9 cellular contexts compared by ENCODE assay signal in genomic region chr11:64917663-64917995, GRCh38. TPM values are rescaled to one million over a fixed set of nuclear protein-coding genes. Genes with fewer than 3 reads are reported as not detected.
A peak's percentile ranks its signal among the peaks of the same experiment; 100 is the strongest.
DNase-seq lines count a peak whose midpoint lies in the region; ATAC-seq and TF ChIP-seq lines count a peak whose summit lies in the region.
"Had no signal": no experiment of that assay in that cellular context is flagged by ENCODE, and none has a peak within 500 bp of the region (broad histone marks: within the 10 kb centered on the region; RNA-seq: fewer than 3 reads in every experiment).

No MANE protein-coding gene starts in this region.

- H3K4me1 ChIP-seq in ascending aorta (peaks cover 6 to 19% of the 10 kb centered on the region in 2 donors), liver (ENCODE audit: control insufficient read depth in 4 of 4, insufficient read depth in 4 of 4, low read length in 3 of 4) (peaks cover 11 to 24% (median 17%) of the 10 kb centered on the region in 4 donors), thymus (ENCODE audit: control insufficient read depth, insufficient read depth, low read length) (peaks cover 17% of the 10 kb centered on the region)

- ATAC-seq in GM19452 (IDR thresholded peaks at IDR 0.05; ENCODE audit: unreplicated experiment) (no peak), HG02973 (IDR thresholded peaks at IDR 0.05; ENCODE audit: unreplicated experiment) (no peak)

- DNase-seq in activated CD4-positive, alpha-beta T cell treated with anti-CD3 and anti-CD28 coated beads, Interleukin-2, amount 10 ng/mL, durations not matched to agents 7 days and 5 days, result no peak
- DNase-seq in activated CD4-positive, alpha-beta T cell treated with anti-CD3 and anti-CD28 coated beads for 4 hours, result no peak
- no peak for DNase-seq in ascending aorta (ENCODE audit: low spot score in 2 of 2)
- DNase-seq in NCI-H69 (lab: John Stamatoyannopoulos, UW), result no peak

- no peaks in the 10 kb centered on the region for H3K36me3 Mint-ChIP-seq in activated CD4-positive, alpha-beta T cell treated with anti-CD3 and anti-CD28 coated beads, Interleukin-2, amount 10 ng/mL, durations not matched to agents 7 days and 5 days (ENCODE audit: low read depth)

- POLR2A ChIA-PET in activated CD4-positive, alpha-beta T cell treated with anti-CD3 and anti-CD28 coated beads, Interleukin-2, amount 10 ng/mL, durations not matched to agents 7 days and 5 days (lab: Charles Lee), result no interaction called here

- TF ChIP-seq CTCF in ascending aorta (IDR thresholded peaks at IDR 0.05), result no peak
- no peak for TF ChIP-seq CTCF in liver (IDR thresholded peaks at IDR 0.05; ENCODE audit: low read depth, low read length, missing input control)

- H3K36me3 ChIP-seq in ascending aorta, result peaks cover 17 to 19% of the 10 kb centered on the region in 2 donors
- peaks cover 8 to 16% (median 13%) of the 10 kb centered on the region in 4 donors for H3K36me3 ChIP-seq in liver (ENCODE audit: control insufficient read depth in 4 of 4, insufficient read depth in 3 of 4, low read depth in 1 of 4, low read length in 3 of 4)
- peaks cover 19% of the 10 kb centered on the region for H3K36me3 ChIP-seq in thymus (ENCODE audit: control insufficient read depth, insufficient read depth)

- peak overlapping the region; percentile 97 for H3K27ac Mint-ChIP-seq in activated CD4-positive, alpha-beta T cell treated with anti-CD3 and anti-CD28 coated beads, Interleukin-2, amount 10 ng/mL, durations not matched to agents 7 days and 5 days

- H3K9me3 Mint-ChIP-seq in activated CD4-positive, alpha-beta T cell treated with anti-CD3 and anti-CD28 coated beads, Interleukin-2, amount 10 ng/mL, durations not matched to agents 7 days and 5 days, result no peaks in the 10 kb centered on the region

- peak overlapping the region; percentile 66 to 94 for H3K9ac ChIP-seq in liver (ENCODE audit: low read depth in 1 of 2, low read length in 2 of 2)

- H3K4me3 ChIP-seq in ascending aorta (peak overlapping the region; percentile 57 to 92), liver (ENCODE audit: low read depth in 1 of 3, low read length in 3 of 3) (peak overlapping the region; percentile 21 to 64 (median 52)), thymus (ENCODE audit: low read length) (peak overlapping the region; percentile 78)

- whole genome bisulfite sequencing in liver, result 7% methylated on average over 6 of the region's 6 CpGs
- 36% methylated on average over 6 of the region's 6 CpGs for WGBS in thymus

- TF ChIP-seq RAD21 in liver (IDR thresholded peaks at IDR 0.05), result no peak

- peaks cover 25% of the 10 kb centered on the region for H3K4me1 Mint-ChIP-seq in activated CD4-positive, alpha-beta T cell treated with anti-CD3 and anti-CD28 coated beads, Interleukin-2, amount 10 ng/mL, durations not matched to agents 7 days and 5 days

- H3K27ac ChIP-seq in ascending aorta (peak overlapping the region; percentile 59 to 76), liver (ENCODE audit: low read depth in 1 of 2, low read length in 2 of 2) (peak overlapping the region; percentile 23 to 67), thymus (ENCODE audit: low read depth) (peak overlapping the region; percentile 84)

- intact Hi-C loops in ascending aorta (cut with DNase I), result loop anchor here (1.0 to 5.0 kb wide), 5 partner anchors 96 to 200 kb away; partner anchors contain the start of genes CDCA5, SNX15, VPS51 and ZFPL1

- H3K27me3 Mint-ChIP-seq in activated CD4-positive, alpha-beta T cell treated with anti-CD3 and anti-CD28 coated beads, Interleukin-2, amount 10 ng/mL, durations not matched to agents 7 days and 5 days, result no peaks in the 10 kb centered on the region

- H3K9me3 ChIP-seq in ascending aorta (no peaks in the 10 kb centered on the region), liver (ENCODE audit: control insufficient read depth in 4 of 4, low read length in 3 of 4) (no peaks in the 10 kb centered on the region), thymus (ENCODE audit: control insufficient read depth) (no peaks in the 10 kb centered on the region)

- CTCF ChIA-PET in activated CD4-positive, alpha-beta T cell treated with anti-CD3 and anti-CD28 coated beads, Interleukin-2, amount 10 ng/mL, durations not matched to agents 7 days and 5 days (lab: Charles Lee), result interaction anchor here (1.1 to 1.7 kb wide), 2 partner anchors 10 to 21 kb away, joined by 3 to 4 read pairs; no protein-coding TSS in a partner anchor

- H3K27me3 ChIP-seq in ascending aorta (no peaks in the 10 kb centered on the region), liver (ENCODE audit: control insufficient read depth in 4 of 4, insufficient read depth in 4 of 4, low read length in 3 of 4) (no peaks in the 10 kb centered on the region), thymus (ENCODE audit: control insufficient read depth, insufficient read depth) (no peaks in the 10 kb centered on the region)

- peak overlapping the region; percentile 85 for H3K4me3 Mint-ChIP-seq in activated CD4-positive, alpha-beta T cell treated with anti-CD3 and anti-CD28 coated beads, Interleukin-2, amount 10 ng/mL, durations not matched to agents 7 days and 5 days

TF ChIP-seq in liver, 16 proteins besides CTCF, POLR2A, EP300 and RAD21:
- TF ChIP-seq ZBTB33 (IDR thresholded peaks at IDR 0.05) (no peak), FOXA2 (IDR thresholded peaks at IDR 0.05) (no peak), YY1 (IDR thresholded peaks at IDR 0.05) (no peak), GABPA (IDR thresholded peaks at IDR 0.05 in 1 of 2, conservative IDR thresholded peaks at IDR 0.05 in 1 of 2) (no peak), SP1 (IDR thresholded peaks at IDR 0.05) (no peak)
- TF ChIP-seq, protein P1, sequence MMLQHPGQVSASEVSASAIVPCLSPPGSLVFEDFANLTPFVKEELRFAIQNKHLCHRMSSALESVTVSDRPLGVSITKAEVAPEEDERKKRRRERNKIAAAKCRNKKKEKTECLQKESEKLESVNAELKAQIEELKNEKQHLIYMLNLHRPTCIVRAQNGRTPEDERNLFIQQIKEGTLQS (IDR thresholded peaks at IDR 0.05), result no peak

RNA-seq across cellular contexts. Expression of gene ATG2A, which starts 0.6 kb away (rescaled TPM):
- total RNA-seq in activated CD4-positive, alpha-beta T cell treated with anti-CD3 and anti-CD28 coated beads, Interleukin-2, amount 10 ng/mL, durations not matched to agents 7 days and 5 days, result 10 to 100 TPM; 23.0 to 25.7 TPM
- total RNA-seq in ascending aorta, result 39.5 TPM
- 10 to 100 TPM; 18.3 to 27.8 TPM for total RNA-seq in liver
- polyA plus RNA-seq in liver, result 10 to 100 TPM; 15.6 to 34.1 TPM
- polyA plus RNA-seq in thymus, result 35.2 TPM

RNA-seq across cellular contexts. Expression of gene PPP2R5B, which starts 6.9 kb away (rescaled TPM):
- 10 to 100 TPM; 12.0 to 13.7 TPM for total RNA-seq in activated CD4-positive, alpha-beta T cell treated with anti-CD3 and anti-CD28 coated beads, Interleukin-2, amount 10 ng/mL, durations not matched to agents 7 days and 5 days
- total RNA-seq in ascending aorta (115 TPM), liver (1 to 10 TPM; 5.3 to 6.6 TPM)
- polyA plus RNA-seq in liver (1 to 10 TPM; 2.9 to 4.9 TPM), thymus (18.3 TPM)

RNA-seq across cellular contexts. Expression of gene GPHA2, which starts 18.1 kb away (rescaled TPM):
- total RNA-seq in activated CD4-positive, alpha-beta T cell treated with anti-CD3 and anti-CD28 coated beads, Interleukin-2, amount 10 ng/mL, durations not matched to agents 7 days and 5 days, result not detected
- total RNA-seq in ascending aorta (not detected), liver (not detected)
- polyA plus RNA-seq in liver (not detected), thymus (1.6 TPM)
- total RNA-seq: Daoy had no signal

RNA-seq across cellular contexts. Expression of gene EHD1, which starts 39.2 kb away (rescaled TPM):
- total RNA-seq in activated CD4-positive, alpha-beta T cell treated with anti-CD3 and anti-CD28 coated beads, Interleukin-2, amount 10 ng/mL, durations not matched to agents 7 days and 5 days, result 100 to 1,000 TPM; 131 to 149 TPM
- total RNA-seq in ascending aorta (216 TPM), liver (10 to 100 TPM; 27.3 to 36.4 TPM)
- polyA plus RNA-seq in liver (10 to 100 TPM in 1 of 2 donors, 1 to 10 TPM in 1; 8.3 to 11.1 TPM), thymus (32.3 TPM)

RNA-seq across cellular contexts. Expression of gene MAJIN, which starts 54.3 kb away (rescaled TPM):
- total RNA-seq in activated CD4-positive, alpha-beta T cell treated with anti-CD3 and anti-CD28 coated beads, Interleukin-2, amount 10 ng/mL, durations not matched to agents 7 days and 5 days, result under 1 TPM; 0.20 to 0.54 TPM
- total RNA-seq in ascending aorta (not detected), liver (not detected)
- polyA plus RNA-seq in liver (under 1 TPM; 0.09 to 0.31 TPM), thymus (0.50 TPM)
- total RNA-seq: Daoy had no signal
